In genomic region chr1:107965112-107965991, GRCh38 we compare ENCODE assay signal across 8 cellular contexts. TPM values are rescaled to one million over a fixed set of nuclear protein-coding genes. Genes with fewer than 3 reads are reported as not detected.
DNase-seq lines count a peak whose midpoint lies in the region; ATAC-seq and TF ChIP-seq lines count a peak whose summit lies in the region.

A gene with protein sequence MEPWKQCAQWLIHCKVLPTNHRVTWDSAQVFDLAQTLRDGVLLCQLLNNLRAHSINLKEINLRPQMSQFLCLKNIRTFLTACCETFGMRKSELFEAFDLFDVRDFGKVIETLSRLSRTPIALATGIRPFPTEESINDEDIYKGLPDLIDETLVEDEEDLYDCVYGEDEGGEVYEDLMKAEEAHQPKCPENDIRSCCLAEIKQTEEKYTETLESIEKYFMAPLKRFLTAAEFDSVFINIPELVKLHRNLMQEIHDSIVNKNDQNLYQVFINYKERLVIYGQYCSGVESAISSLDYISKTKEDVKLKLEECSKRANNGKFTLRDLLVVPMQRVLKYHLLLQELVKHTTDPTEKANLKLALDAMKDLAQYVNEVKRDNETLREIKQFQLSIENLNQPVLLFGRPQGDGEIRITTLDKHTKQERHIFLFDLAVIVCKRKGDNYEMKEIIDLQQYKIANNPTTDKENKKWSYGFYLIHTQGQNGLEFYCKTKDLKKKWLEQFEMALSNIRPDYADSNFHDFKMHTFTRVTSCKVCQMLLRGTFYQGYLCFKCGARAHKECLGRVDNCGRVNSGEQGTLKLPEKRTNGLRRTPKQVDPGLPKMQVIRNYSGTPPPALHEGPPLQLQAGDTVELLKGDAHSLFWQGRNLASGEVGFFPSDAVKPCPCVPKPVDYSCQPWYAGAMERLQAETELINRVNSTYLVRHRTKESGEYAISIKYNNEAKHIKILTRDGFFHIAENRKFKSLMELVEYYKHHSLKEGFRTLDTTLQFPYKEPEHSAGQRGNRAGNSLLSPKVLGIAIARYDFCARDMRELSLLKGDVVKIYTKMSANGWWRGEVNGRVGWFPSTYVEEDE (minus strand): TSS chr1:107965180. CDS start chr1:107964869, 311 bp downstream.

- H3K4me1 Mint-ChIP-seq in activated naive CD8-positive, alpha-beta T cell (ENCODE audit: low read depth), result peaks cover 43% of the 10 kb centered on the region

- peak within 1 kb of the TSS; percentile 65 for H3K9ac ChIP-seq in HUES48 (ENCODE audit: low read depth, low read length)
- H3K9ac ChIP-seq in neuronal stem cell (ENCODE audit: low read depth, low read length, poor library complexity), result peak within 1 kb of the TSS; percentile 88

- no peak for TF ChIP-seq POLR2A in testis (IDR thresholded peaks at IDR 0.05)

- H3K18ac ChIP-seq in neuronal stem cell (ENCODE audit: low read length), result peak within 1 kb of the TSS; percentile 75

- no peaks in the 10 kb centered on the region for H3K27me3 Mint-ChIP-seq in activated naive CD8-positive, alpha-beta T cell

- no peak within 1 kb of the TSS for H3K14ac ChIP-seq in neuronal stem cell (ENCODE audit: low read length)

- no peak within 1 kb of the TSS for H3K4ac ChIP-seq in neuronal stem cell (ENCODE audit: low read length)

- no peak for TF ChIP-seq CTCF in testis (IDR thresholded peaks at IDR 0.05)

- H3K79me1 ChIP-seq in neuronal stem cell (ENCODE audit: low read depth, low read length), result no peaks in the 10 kb centered on the region

- H3K36me3 ChIP-seq in HUES48 (ENCODE audit: control insufficient read depth, insufficient read depth, low read length) (no peaks in the 10 kb centered on the region), SJSA1 (no peaks in the 10 kb centered on the region), neuronal stem cell (replicated peaks in 1 of 2; ENCODE audit: control insufficient read depth in 2 of 2, insufficient read depth in 2 of 2, low read length in 2 of 2) (no peaks in the 10 kb centered on the region), testis (ENCODE audit: low read depth, missing control alignments) (no peaks in the 10 kb centered on the region)

- H3K27ac ChIP-seq in HUES48 (ENCODE audit: low read depth, low read length), result peak within 1 kb of the TSS; percentile 46
- H3K27ac ChIP-seq in SJSA1, result no peak within 1 kb of the TSS
- peak within 1 kb of the TSS; percentile 47 for H3K27ac ChIP-seq in neuronal stem cell (replicated peaks; ENCODE audit: low read length)
- H3K27ac ChIP-seq in testis, result peak within 1 kb of the TSS in 1 of 2 donors; percentile 35

- H2BK12ac ChIP-seq in neuronal stem cell (ENCODE audit: low read length), result no peak within 1 kb of the TSS

- no peak within 1 kb of the TSS for H4K8ac ChIP-seq in neuronal stem cell (ENCODE audit: low read depth, low read length)

- WGBS in neuronal stem cell (ENCODE audit: extremely low coverage in 2 of 2, insufficient read length in 2 of 2, insufficient replicate concordance in 1 of 2), 2 donors, result no CpG with 5 or more reads among the region's 72 CpGs
- 1 to 5% methylated on average over 32 to 34 of the region's 72 CpGs for WGBS in testis, 2 donors

- H3K4me1 ChIP-seq in HUES48 (ENCODE audit: control insufficient read depth, insufficient read depth, low read length), result peaks cover 9% of the 10 kb centered on the region
- H3K4me1 ChIP-seq in SJSA1 (replicated peaks), result peaks cover 18% of the 10 kb centered on the region
- peaks cover 2 to 4% of the 10 kb centered on the region in 2 donors for H3K4me1 ChIP-seq in neuronal stem cell (ENCODE audit: control insufficient read depth in 2 of 2, insufficient read depth in 1 of 2, low read depth in 1 of 2, low read length in 2 of 2)
- H3K4me1 ChIP-seq in testis, result peaks cover 4% of the 10 kb centered on the region

- DNase-seq in COLO668 (lab: John Stamatoyannopoulos, UW; ENCODE audit: unreplicated experiment), result peak; percentile 87
- DNase-seq in SJSA1 (ENCODE audit: low read depth in 1 of 2, low spot score in 2 of 2), result peak; percentile 58 to 76
- DNase-seq in glomerular visceral epithelial cell (ENCODE audit: extremely low spot score), result peak; percentile 50
- peak; percentile 84 for DNase-seq in neuronal stem cell (ENCODE audit: low spot score)
- DNase-seq in testis, result peak; percentile 84

- no peak within 1 kb of the TSS for H2BK120ac ChIP-seq in neuronal stem cell (ENCODE audit: low read depth, low read length)

- no peak for ATAC-seq in GM21717 (IDR thresholded peaks at IDR 0.05; ENCODE audit: unreplicated experiment)

- H2AK5ac ChIP-seq in neuronal stem cell (ENCODE audit: low read depth, low read length), result no peak within 1 kb of the TSS

- peak within 1 kb of the TSS; percentile 98 for H3K4me3 Mint-ChIP-seq in activated naive CD8-positive, alpha-beta T cell

- peak within 1 kb of the TSS; percentile 97 for H3K27ac Mint-ChIP-seq in activated naive CD8-positive, alpha-beta T cell

- no peak within 1 kb of the TSS for H2BK5ac ChIP-seq in neuronal stem cell (ENCODE audit: low read length)

- H3K4me3 ChIP-seq in HUES48 (ENCODE audit: low read depth, low read length) (peak within 1 kb of the TSS; percentile 80), SJSA1 (peak within 1 kb of the TSS; percentile 23), neuronal stem cell (ENCODE audit: low read length in 2 of 2) (peak within 1 kb of the TSS; percentile 78 to 83), testis (peak within 1 kb of the TSS; percentile 45 to 60)

- H3K9me3 ChIP-seq in HUES48 (ENCODE audit: control insufficient read depth, insufficient read depth, low read length), result no peaks in the 10 kb centered on the region
- H3K9me3 ChIP-seq in SJSA1 (replicated peaks), result no peaks in the 10 kb centered on the region
- no peaks in the 10 kb centered on the region for H3K9me3 ChIP-seq in neuronal stem cell (replicated peaks in 1 of 2; ENCODE audit: control insufficient read depth in 2 of 2, insufficient read depth in 1 of 2, low read depth in 1 of 2, low read length in 2 of 2)
- no peaks in the 10 kb centered on the region for H3K9me3 ChIP-seq in testis

- no peaks in the 10 kb centered on the region for H3K9me3 Mint-ChIP-seq in activated naive CD8-positive, alpha-beta T cell (ENCODE audit: low read depth)

- H4K91ac ChIP-seq in neuronal stem cell (ENCODE audit: low read depth, low read length, poor library complexity), result no peak within 1 kb of the TSS

- H3K23ac ChIP-seq in neuronal stem cell (ENCODE audit: low read depth, low read length, poor library complexity), result peak within 1 kb of the TSS; percentile 44

- no peak within 1 kb of the TSS for H2BK15ac ChIP-seq in neuronal stem cell (ENCODE audit: low read length)

- H3K4me2 ChIP-seq in neuronal stem cell (ENCODE audit: insufficient read depth, low read length, poor library complexity, severe bottlenecking), result peak within 1 kb of the TSS; percentile 94

- peak within 1 kb of the TSS; percentile 93 for H2AFZ ChIP-seq in neuronal stem cell (ENCODE audit: low read length)

- H3K27me3 ChIP-seq in HUES48 (ENCODE audit: control insufficient read depth, insufficient read depth, low read length) (peaks cover 26% of the 10 kb centered on the region), SJSA1 (replicated peaks) (peaks cover 54% of the 10 kb centered on the region), neuronal stem cell (ENCODE audit: control insufficient read depth in 3 of 3, insufficient read depth in 3 of 3, low read depth in 1 of 3, low read length in 3 of 3) (peaks cover 0 to 23% (median 8%) of the 10 kb centered on the region in 3 experiments), testis (no peaks in the 10 kb centered on the region)

- intact Hi-C loops in testis (cut with DNase I; ENCODE audit: low total_unique reads), result no loop called here

- H3K36me3 Mint-ChIP-seq in activated naive CD8-positive, alpha-beta T cell, result peaks cover 2% of the 10 kb centered on the region

RNA-seq across cellular contexts. Expression of the gene that starts here (rescaled TPM):
- not detected in 2 replicates for total RNA-seq in SJSA1 (2014; rRNA removed; shearing (Covaris generic))
- polyA plus RNA-seq in neuronal stem cell (2013, experiment 1 of 2), result 0.57 TPM
- 0.73 TPM for polyA plus RNA-seq in neuronal stem cell (2013, experiment 2 of 2)
- 10 to 100 TPM; 10.1 to 11.3 TPM for total RNA-seq in testis
- polyA plus RNA-seq in testis (ENCODE audit: insufficient read depth, low read depth, low replicate concordance), result 11.4 TPM

Comparison
In these comparisons a context has a peak if more than half of its experiments do, and no peak if none do; other contexts are left out.
1. RNA of the gene that starts here (total RNA-seq): 10.1 to 11.3 TPM in testis; not detected in SJSA1; every median in the first group is over 10 times any median in the second.
2. Peak in DNase-seq and H3K4me3 ChIP-seq in SJSA1; RNA of the gene not detected or under 1 TPM.
3. H3K4me3 ChIP-seq: peak in every context shown above with its lines; median percentile 80 in neuronal stem cell; 80 in HUES48; 52 in testis; 23 in SJSA1.
4. Peak in every context shown above with its lines, with median percentiles within 50 percentile points of each other: DNase-seq.